2 cellular contexts compared by ENCODE assay signal in the genomic region with DNA sequence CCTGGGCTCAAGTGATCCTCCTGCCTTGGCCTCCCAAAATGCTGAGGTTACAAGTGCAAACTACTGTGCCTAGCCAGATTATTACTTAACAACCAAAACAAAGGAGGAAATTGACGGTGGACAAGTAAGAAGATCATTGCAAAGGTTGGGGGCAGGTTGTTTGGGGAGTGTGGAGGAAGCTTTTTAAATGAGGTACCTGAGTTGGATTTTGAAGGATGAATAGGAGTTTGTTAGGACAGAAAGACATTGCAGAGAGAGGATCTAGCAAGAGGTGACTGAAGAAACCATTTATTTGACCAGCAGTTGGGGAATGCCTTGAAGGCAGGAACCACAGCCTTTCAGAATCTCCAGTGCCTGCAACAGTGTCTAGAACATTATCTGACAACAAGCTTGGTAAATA.
TF ChIP-seq lines count a peak whose summit lies in the region.

No MANE protein-coding gene starts in this region.

TF ChIP-seq in A549, 52 proteins besides CTCF, POLR2A, EP300 and RAD21:
- TF ChIP-seq KDM1A (IDR thresholded peaks at IDR 0.05; ENCODE audit: low read depth) (no peak), BHLHE40 (IDR thresholded peaks at IDR 0.05; ENCODE audit: low read depth, low read length) (no peak), PHF8 (IDR thresholded peaks at IDR 0.05; ENCODE audit: borderline replicate concordance, low read depth) (no peak), CHD2 (IDR thresholded peaks at IDR 0.05; ENCODE audit: low read length, partially characterized antibody) (no peak), RNF2 (IDR thresholded peaks at IDR 0.05; ENCODE audit: borderline replicate concordance, low read depth) (no peak), FOSL2 (IDR thresholded peaks at IDR 0.05) (no peak), FOSL2 (CRISPR knock-in tag; IDR thresholded peaks at IDR 0.05) (no peak)
- TF ChIP-seq, protein P1, sequence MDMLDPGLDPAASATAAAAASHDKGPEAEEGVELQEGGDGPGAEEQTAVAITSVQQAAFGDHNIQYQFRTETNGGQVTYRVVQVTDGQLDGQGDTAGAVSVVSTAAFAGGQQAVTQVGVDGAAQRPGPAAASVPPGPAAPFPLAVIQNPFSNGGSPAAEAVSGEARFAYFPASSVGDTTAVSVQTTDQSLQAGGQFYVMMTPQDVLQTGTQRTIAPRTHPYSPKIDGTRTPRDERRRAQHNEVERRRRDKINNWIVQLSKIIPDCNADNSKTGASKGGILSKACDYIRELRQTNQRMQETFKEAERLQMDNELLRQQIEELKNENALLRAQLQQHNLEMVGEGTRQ (IDR thresholded peaks at IDR 0.05): no peak

TF ChIP-seq in IMR-90, 13 proteins besides CTCF, POLR2A, EP300 and RAD21:
- TF ChIP-seq FOS (IDR thresholded peaks at IDR 0.05; ENCODE audit: low read depth, low read length) (no peak), MAFK (IDR thresholded peaks at IDR 0.05; ENCODE audit: low read depth, low read length) (no peak), NFE2L2 (IDR thresholded peaks at IDR 0.05; ENCODE audit: low read depth, low read length) (no peak), BHLHE40 (IDR thresholded peaks at IDR 0.05; ENCODE audit: low read depth, low read length) (no peak), MXI1 (IDR thresholded peaks at IDR 0.05; ENCODE audit: borderline replicate concordance, low read depth, low read length) (no peak), MAZ (IDR thresholded peaks at IDR 0.05; ENCODE audit: borderline replicate concordance, low read depth, low read length) (no peak), RCOR1 (IDR thresholded peaks at IDR 0.05; ENCODE audit: insufficient replicate concordance, low read length) (no peak)
- TF ChIP-seq, protein P1 (IDR thresholded peaks at IDR 0.05; ENCODE audit: low read depth, low read length): no peak
TF ChIP-seq in IMR-90: peak in this region for 0.
